ENCODE assay signal across 11 cellular contexts in genomic region chr5:142779163-142779562, GRCh38. TPM values are rescaled to one million over a fixed set of nuclear protein-coding genes. Genes with fewer than 3 reads are reported as not detected.
DNase-seq lines count a peak whose midpoint lies in the region; ATAC-seq and TF ChIP-seq lines count a peak whose summit lies in the region.
"Had no signal": no experiment of that assay in that cellular context is flagged by ENCODE, and none has a peak within 500 bp of the region (broad histone marks: within the 10 kb centered on the region; RNA-seq: fewer than 3 reads in every experiment).

No MANE protein-coding gene starts in this region.

- H3K36me3 ChIP-seq in BLaER1 treated with 17β-estradiol and CSF1 and Interleukin-3, amounts not matched to agents 10 nM and 100 nM = peaks cover 0 to 35% (median 0%) of the 10 kb centered on the region in 11 experiments; a peak in 5 of 22 replicates
- H3K36me3 ChIP-seq in PC-9 (ENCODE audit: low read depth) (no peaks in the 10 kb centered on the region), mucosa of descending colon (ENCODE audit: low read depth) (no peaks in the 10 kb centered on the region), WERI-Rb-1 (no peaks in the 10 kb centered on the region)

- no peaks in the 10 kb centered on the region for H3K27me3 Mint-ChIP-seq in activated T-cell treated with anti-CD3 and anti-CD28 coated beads, Interleukin-2, amount 50 U/mL, for 4 hours (ENCODE audit: low read depth)
- H3K27me3 Mint-ChIP-seq: activated T-cell treated with anti-CD3 and anti-CD28 coated beads, Interleukin-2, amount 50 U/mL, for 24 hours had no signal

- no peaks in the 10 kb centered on the region for H3K36me3 Mint-ChIP-seq in activated T-cell treated with anti-CD3 and anti-CD28 coated beads, Interleukin-2, amount 50 U/mL, for 4 hours (ENCODE audit: insufficient read depth)

- H3K27ac ChIP-seq in BLaER1 treated with 17β-estradiol and CSF1 and Interleukin-3, amounts not matched to agents 10 nM and 100 nM = peak overlapping the region in 5 of 11 experiments; percentile 1 to 41 (median 19); a peak in 7 of 22 replicates
- H3K27ac ChIP-seq in PC-9 (no peak overlapping the region), WERI-Rb-1 (no peak overlapping the region)
- H3K27ac ChIP-seq: C4-2B had no signal

- DNase-seq in PC-9 (peak in 1 of 2 experiments; percentile 3), epithelial cell of esophagus (ENCODE audit: low read depth) (peak; percentile 62), mucosa of descending colon (no peak), WERI-Rb-1 (no peak)
- DNase-seq in activated T-cell treated with anti-CD3 and anti-CD28 coated beads, Interleukin-2, amount 50 U/mL, for 4 hours = no peak
- DNase-seq: activated T-cell treated with anti-CD3 and anti-CD28 coated beads, Interleukin-2, amount 50 U/mL, for 24 hours; T-helper 1 cell had no signal

- peaks cover 61% of the 10 kb centered on the region for H3K4me1 Mint-ChIP-seq in activated T-cell treated with anti-CD3 and anti-CD28 coated beads, Interleukin-2, amount 50 U/mL, for 4 hours (ENCODE audit: low read depth)

- H3K9ac ChIP-seq in BLaER1 treated with 17β-estradiol and CSF1 and Interleukin-3, amounts not matched to agents 10 nM and 100 nM = peak overlapping the region in 5 of 11 experiments; percentile 7 to 53 (median 22); a peak in 7 of 22 replicates

- no peaks in the 10 kb centered on the region for H3K9me2 ChIP-seq in PC-9 (ENCODE audit: insufficient read depth)

- H3K4me1 ChIP-seq in BLaER1 treated with 17β-estradiol and CSF1 and Interleukin-3, amounts not matched to agents 10 nM and 100 nM = peaks cover 34 to 100% (median 75%) of the 10 kb centered on the region in 10 experiments
- H3K4me1 ChIP-seq in PC-9 (replicated peaks; ENCODE audit: insufficient read depth) (peaks cover 6% of the 10 kb centered on the region; the same call in 1 of the 2 replicates), mucosa of descending colon (ENCODE audit: low read depth) (peaks cover 17% of the 10 kb centered on the region)

- no peaks in the 10 kb centered on the region; the same call in none of the 2 replicates for H3F3A ChIP-seq in PC-9 (ENCODE audit: insufficient read depth, low read depth)

- H2AFZ ChIP-seq in PC-9 = no peak overlapping the region

- peaks cover 69% of the 10 kb centered on the region for H3K79me2 ChIP-seq in PC-9 (ENCODE audit: low read depth)

- POLR2A ChIA-PET in PC-9 (lab: Charles Lee; ENCODE audit: unreplicated experiment) = interaction anchor here (0.6 to 0.7 kb wide), 2 partner anchors 21 to 26 kb away, joined by 3 to 4 read pairs; no protein-coding TSS in a partner anchor

- H3K4me3 Mint-ChIP-seq in activated T-cell treated with anti-CD3 and anti-CD28 coated beads, Interleukin-2, amount 50 U/mL, for 4 hours = no peak overlapping the region
- H3K4me3 Mint-ChIP-seq: activated T-cell treated with anti-CD3 and anti-CD28 coated beads, Interleukin-2, amount 50 U/mL, for 24 hours had no signal

- H3K4me2 ChIP-seq in BLaER1 treated with 17β-estradiol and CSF1 and Interleukin-3, amounts not matched to agents 10 nM and 100 nM = peak overlapping the region in 10 of 11 experiments; percentile 2 to 99 (median 67); a peak in 17 of 22 replicates
- 0 out of 2 replicates have a peak overlapping the region, but pooled peaks have one; percentile 10 for H3K4me2 ChIP-seq in PC-9

- H3K9me3 ChIP-seq in BLaER1 treated with 17β-estradiol and CSF1 and Interleukin-3, amounts not matched to agents 10 nM and 100 nM (replicated peaks in 1 of 11) = peaks cover 0 to 9% (median 0%) of the 10 kb centered on the region in 11 experiments; a peak in 2 of 22 replicates
- H3K9me3 ChIP-seq in PC-9 (ENCODE audit: insufficient read depth, low read depth) (no peaks in the 10 kb centered on the region), mucosa of descending colon (no peaks in the 10 kb centered on the region), WERI-Rb-1 (ENCODE audit: severe bottlenecking) (no peaks in the 10 kb centered on the region)

- H4K20me1 ChIP-seq in BLaER1 treated with 17β-estradiol and CSF1 and Interleukin-3, amounts not matched to agents 10 nM and 100 nM = peaks cover 20 to 100% (median 68%) of the 10 kb centered on the region in 11 experiments; a peak in 18 of 22 replicates
- H4K20me1 ChIP-seq in PC-9 (ENCODE audit: insufficient read depth) = no peaks in the 10 kb centered on the region

- CTCF ChIA-PET in PC-9 (lab: Charles Lee) = interaction anchor here (1.2 kb wide), 1 partner anchor 88 kb away, joined by 3 read pairs; no protein-coding TSS in a partner anchor

- ATAC-seq in mucosa of descending colon = peak; percentile 15
- ATAC-seq in GM21360 (IDR thresholded peaks at IDR 0.05; ENCODE audit: unreplicated experiment) = no peak
- no peak for ATAC-seq in GM18907 (IDR thresholded peaks at IDR 0.05; ENCODE audit: unreplicated experiment)
- ATAC-seq in activated T-cell treated with anti-CD3 and anti-CD28 coated beads, Interleukin-2, amount 50 U/mL, for 4 hours = no peak

- no peaks in the 10 kb centered on the region for H3K9me3 Mint-ChIP-seq in activated T-cell treated with anti-CD3 and anti-CD28 coated beads, Interleukin-2, amount 50 U/mL, for 4 hours
- H3K9me3 Mint-ChIP-seq: activated T-cell treated with anti-CD3 and anti-CD28 coated beads, Interleukin-2, amount 50 U/mL, for 24 hours had no signal

- TF ChIP-seq CTCF in PC-9 (conservative IDR thresholded peaks at IDR 0.05) (no peak), epithelial cell of esophagus (IDR thresholded peaks at IDR 0.05; ENCODE audit: insufficient read depth, low read depth, low read length, missing control alignments) (no peak), mucosa of descending colon (IDR thresholded peaks at IDR 0.05) (no peak), WERI-Rb-1 (IDR thresholded peaks at IDR 0.05; ENCODE audit: low read depth, low read length) (no peak)

- no peaks in the 10 kb centered on the region for H3K27me3 ChIP-seq in BLaER1 treated with 17β-estradiol and CSF1 and Interleukin-3, amounts not matched to agents 10 nM and 100 nM
- H3K27me3 ChIP-seq in PC-9 (ENCODE audit: insufficient read depth, low read depth) (no peaks in the 10 kb centered on the region), WERI-Rb-1 (ENCODE audit: insufficient read depth, low read depth, severe bottlenecking) (no peaks in the 10 kb centered on the region)

- intact Hi-C loops in PC-9 (cut with micrococcal nuclease; ENCODE audit: unreplicated experiment) (no loop called here), mucosa of descending colon (cut with DNase I, micrococcal nuclease) (loop anchor here (10.0 kb wide), 2 partner anchors 76 to 86 kb away; no protein-coding TSS in a partner anchor)

- H3K4me3 ChIP-seq in BLaER1 treated with 17β-estradiol and CSF1 and Interleukin-3, amounts not matched to agents 10 nM and 100 nM = no peak overlapping the region
- no peak overlapping the region for H3K4me3 ChIP-seq in PC-9
- no peak overlapping the region for H3K4me3 ChIP-seq in epithelial cell of esophagus (ENCODE audit: low read length)
- H3K4me3 ChIP-seq in mucosa of descending colon = no peak overlapping the region
- no peak overlapping the region for H3K4me3 ChIP-seq in WERI-Rb-1 (ENCODE audit: low read depth, low read length)

- BruUV-seq in PC-9 (replicated peaks; lab: Mats Ljungman, UMichigan) = no TSS peak

RNA-seq across cellular contexts. Expression of gene ARHGAP26, which starts 9.0 kb away (rescaled TPM):
- total RNA-seq in PC-9 (2021) (23.0 and 29.7 TPM in 2 replicates), mucosa of descending colon (10 to 100 TPM; 52.9 to 96.0 (median 67.8) TPM)
- total RNA-seq in activated T-cell treated with anti-CD3 and anti-CD28 coated beads, Interleukin-2, amount 50 U/mL, for 4 hours = 10 to 100 TPM in 1 of 3 donors, 1 to 10 TPM in 2; 9.1 to 11.7 (median 9.7) TPM
